In the genomic region with DNA sequence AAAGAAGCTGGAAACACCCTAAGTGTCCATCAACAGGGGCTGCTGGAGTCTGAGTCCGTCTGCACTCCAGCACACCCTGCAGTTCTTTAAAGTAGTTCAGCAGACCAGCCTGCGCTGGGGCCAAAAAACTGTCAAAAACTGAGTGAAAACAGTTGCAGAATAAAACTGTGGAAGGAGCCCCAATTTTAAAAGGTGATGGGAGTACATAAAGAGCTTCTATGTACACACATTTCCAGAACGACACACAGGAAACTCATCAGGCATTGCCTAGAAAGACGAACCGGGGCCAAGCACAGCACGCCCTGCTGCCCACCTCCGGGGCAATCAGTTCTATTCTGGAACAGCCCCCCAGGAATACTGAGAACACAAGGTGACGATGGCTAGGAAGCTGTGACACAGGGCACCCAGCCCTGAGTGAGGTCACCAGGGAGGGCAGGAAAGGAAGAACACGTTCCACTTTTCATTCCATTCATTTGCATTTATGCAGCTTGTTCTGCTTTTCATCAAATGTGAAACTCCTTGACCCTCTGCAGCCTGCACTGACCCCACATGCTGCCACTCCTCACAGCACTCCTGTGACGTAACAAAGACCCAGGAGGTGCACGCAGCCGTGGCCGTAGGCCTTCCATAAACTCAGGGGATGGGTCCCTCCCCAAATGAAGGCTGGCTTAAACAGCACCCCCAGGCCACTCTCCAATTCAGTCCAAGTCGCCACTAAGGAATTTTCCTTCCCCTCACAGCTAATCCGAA, we compare ENCODE assay signal across 11 cellular contexts. TPM values are rescaled to one million over a fixed set of nuclear protein-coding genes. Genes with fewer than 3 reads are reported as not detected.
DNase-seq lines count a peak whose midpoint lies in the region; ATAC-seq and TF ChIP-seq lines count a peak whose summit lies in the region.
"Had no signal": no experiment of that assay in that cellular context is flagged by ENCODE, and none has a peak within 500 bp of the region (broad histone marks: within the 10 kb centered on the region; RNA-seq: fewer than 3 reads in every experiment).

No MANE protein-coding gene starts in this region.

- H4K91ac ChIP-seq in trophoblast cell (ENCODE audit: low read depth, low read length): no peak overlapping the region

- H3K4ac ChIP-seq in trophoblast cell (ENCODE audit: low read depth, low read length): no peak overlapping the region

- H3K27me3 ChIP-seq in trophoblast cell (ENCODE audit: insufficient read depth, low read length): no peaks in the 10 kb centered on the region
- no peaks in the 10 kb centered on the region for H3K27me3 ChIP-seq in CD8-positive, alpha-beta T cell (ENCODE audit: insufficient read depth, low read length)

- no peak for TF ChIP-seq CTCF in GM10248 (IDR thresholded peaks at IDR 0.05; ENCODE audit: control extremely low read depth, extremely low read depth, low read depth, missing control alignments)
- no peak for TF ChIP-seq CTCF in CD8-positive, alpha-beta T cell (IDR thresholded peaks at IDR 0.05)

- no peak overlapping the region for H3K9ac ChIP-seq in trophoblast cell (ENCODE audit: low read length)

- no peak overlapping the region for H3K4me3 Mint-ChIP-seq in CD8-positive, alpha-beta T cell
- H3K4me3 Mint-ChIP-seq in natural killer cell treated with Interleukin-12 subunit alpha and Interleukin-12 subunit beta and Interleukin-15 and Interleukin-18, amount 100 ng/mL, for 72 hours: no peak overlapping the region

- no peak overlapping the region for H2BK12ac ChIP-seq in trophoblast cell (ENCODE audit: low read length)

- no peak overlapping the region for H4K12ac ChIP-seq in trophoblast cell (ENCODE audit: low read depth, low read length)

- no peak overlapping the region for H2AK5ac ChIP-seq in trophoblast cell (ENCODE audit: low read length)

- CTCF ChIA-PET in GM10248 (lab: Yijun Ruan, JAX): interaction anchor here (1.0 to 2.1 kb wide), 4 partner anchors 9 to 144 kb away, joined by 4 read pairs; no protein-coding TSS in a partner anchor
- CTCF ChIA-PET in CD8-positive, alpha-beta T cell (lab: Charles Lee): interaction anchor here (0.7 to 1.6 kb wide), 2 partner anchors 104 to 148 kb away, joined by 3 to 4 read pairs; no protein-coding TSS in a partner anchor

- H4K8ac ChIP-seq in trophoblast cell (ENCODE audit: low read depth, low read length): no peak overlapping the region

- ATAC-seq in HG02623 (IDR thresholded peaks at IDR 0.05; ENCODE audit: unreplicated experiment): no peak
- no peak for ATAC-seq in CD8-positive, alpha-beta T cell
- no peak for ATAC-seq in natural killer cell treated with Interleukin-12 subunit alpha and Interleukin-12 subunit beta and Interleukin-15 and Interleukin-18, amount 100 ng/mL, for 72 hours

- H3K27ac ChIP-seq in trophoblast cell (ENCODE audit: low read depth, low read length): peak overlapping the region; percentile 7
- no peak overlapping the region for H3K27ac ChIP-seq in CD8-positive, alpha-beta T cell (ENCODE audit: low read depth, low read length)

- H3K4me1 ChIP-seq in trophoblast cell (ENCODE audit: control insufficient read depth in 1 of 2, insufficient read depth in 2 of 2, low read length in 2 of 2): peaks cover 14 to 27% of the 10 kb centered on the region in 2 experiments
- no peaks in the 10 kb centered on the region for H3K4me1 ChIP-seq in CD8-positive, alpha-beta T cell (ENCODE audit: insufficient read depth, low read length)

- POLR2A ChIA-PET in GM10248 (lab: Yijun Ruan, JAX): no interaction called here
- POLR2A ChIA-PET in CD8-positive, alpha-beta T cell (lab: Charles Lee): interaction anchor here (0.6 kb wide), 1 partner anchor 154 kb away, joined by 3 read pairs; no protein-coding TSS in a partner anchor

- peaks cover 35 to 36% of the 10 kb centered on the region in 2 experiments for H3K36me3 ChIP-seq in trophoblast cell (ENCODE audit: control insufficient read depth in 1 of 2, insufficient read depth in 2 of 2, low read length in 2 of 2)
- no peaks in the 10 kb centered on the region for H3K36me3 ChIP-seq in CD8-positive, alpha-beta T cell (ENCODE audit: insufficient read depth, low read length)

- WGBS in trophoblast cell (ENCODE audit: extremely low coverage, insufficient coverage, insufficient read length): no CpG with 5 or more reads among the region's 15 CpGs

- intact Hi-C loops in cardiac septum (cut with DNase I): no loop called here
- intact Hi-C loops in CD8-positive, alpha-beta T cell (cut with DNase I, micrococcal nuclease): no loop called here

- peak; percentile 45 for DNase-seq in GM10248 (ENCODE audit: extremely low spot score)
- DNase-seq in NAMALWA (ENCODE audit: low spot score): peak; percentile 40
- peak; percentile 56 for DNase-seq in cardiac septum (ENCODE audit: low spot score)
- no peak for DNase-seq in trophoblast cell
- DNase-seq in kidney tubule cell (ENCODE audit: low spot score): no peak
- no peak for DNase-seq in CD8-positive, alpha-beta T cell
- DNase-seq in natural killer cell treated with Interleukin-12 subunit alpha and Interleukin-12 subunit beta and Interleukin-15 and Interleukin-18, amount 100 ng/mL, for 72 hours (ENCODE audit: low spot score): no peak
- DNase-seq: OCI-M1; stimulated activated CD4-positive, alpha-beta T cell treated with anti-CD3 and anti-CD28 coated beads, Interleukin-4, amount 100 ng/mL, for 24 hours; T1000 had no signal

- H3K79me2 ChIP-seq in trophoblast cell (ENCODE audit: control insufficient read depth, insufficient read depth, low read length, poor library complexity): no peaks in the 10 kb centered on the region

- no peak overlapping the region for H3K18ac ChIP-seq in trophoblast cell (ENCODE audit: low read length)

- H3K4me2 ChIP-seq in trophoblast cell (ENCODE audit: low read length): peak overlapping the region; percentile 22

- no peak overlapping the region for H3K27ac Mint-ChIP-seq in CD8-positive, alpha-beta T cell
- H3K27ac Mint-ChIP-seq in natural killer cell treated with Interleukin-12 subunit alpha and Interleukin-12 subunit beta and Interleukin-15 and Interleukin-18, amount 100 ng/mL, for 72 hours: no peak overlapping the region

- no peak overlapping the region for H3K14ac ChIP-seq in trophoblast cell (ENCODE audit: low read length)

- H3K4me3 ChIP-seq in trophoblast cell (ENCODE audit: low read depth, low read length): no peak overlapping the region
- no peak overlapping the region for H3K4me3 ChIP-seq in CD8-positive, alpha-beta T cell (ENCODE audit: low read depth, low read length)

- no peak overlapping the region for H2AFZ ChIP-seq in trophoblast cell (ENCODE audit: insufficient read depth, low read length, poor library complexity)

- H3K27me3 Mint-ChIP-seq in CD8-positive, alpha-beta T cell (ENCODE audit: low read depth): no peaks in the 10 kb centered on the region
- no peaks in the 10 kb centered on the region for H3K27me3 Mint-ChIP-seq in natural killer cell treated with Interleukin-12 subunit alpha and Interleukin-12 subunit beta and Interleukin-15 and Interleukin-18, amount 100 ng/mL, for 72 hours

- H3K9me3 ChIP-seq in trophoblast cell (ENCODE audit: insufficient read depth, low read depth, low read length): peaks cover 4% of the 10 kb centered on the region
- H3K9me3 ChIP-seq in CD8-positive, alpha-beta T cell (ENCODE audit: low read length): no peaks in the 10 kb centered on the region

- H3K79me1 ChIP-seq in trophoblast cell (ENCODE audit: low read length): no peaks in the 10 kb centered on the region

- peaks cover 55% of the 10 kb centered on the region for H3K36me3 Mint-ChIP-seq in CD8-positive, alpha-beta T cell
- peaks cover 5% of the 10 kb centered on the region for H3K36me3 Mint-ChIP-seq in natural killer cell treated with Interleukin-12 subunit alpha and Interleukin-12 subunit beta and Interleukin-15 and Interleukin-18, amount 100 ng/mL, for 72 hours

- H2BK5ac ChIP-seq in trophoblast cell (ENCODE audit: low read depth, low read length, poor library complexity): no peak overlapping the region

- no peaks in the 10 kb centered on the region for H3K9me3 Mint-ChIP-seq in CD8-positive, alpha-beta T cell
- H3K9me3 Mint-ChIP-seq in natural killer cell treated with Interleukin-12 subunit alpha and Interleukin-12 subunit beta and Interleukin-15 and Interleukin-18, amount 100 ng/mL, for 72 hours: no peaks in the 10 kb centered on the region

- H2BK120ac ChIP-seq in trophoblast cell (ENCODE audit: insufficient read depth, low read length, poor library complexity): no peak overlapping the region

- no peaks in the 10 kb centered on the region for H3K4me1 Mint-ChIP-seq in CD8-positive, alpha-beta T cell (ENCODE audit: low read depth)
- no peaks in the 10 kb centered on the region for H3K4me1 Mint-ChIP-seq in natural killer cell treated with Interleukin-12 subunit alpha and Interleukin-12 subunit beta and Interleukin-15 and Interleukin-18, amount 100 ng/mL, for 72 hours (ENCODE audit: low read depth in 2 of 2)

- H3K23ac ChIP-seq in trophoblast cell (ENCODE audit: low read length): no peak overlapping the region

RNA-seq across cellular contexts. Expression of a gene that starts 29.0 kb away (rescaled TPM):
- total RNA-seq in cardiac septum: 13.5 TPM
- 23.7 and 24.6 TPM in 2 replicates for polyA plus RNA-seq in trophoblast cell (2013)
- total RNA-seq in CD8-positive, alpha-beta T cell: 10 to 100 TPM; 88.7 to 91.0 TPM
- 10 to 100 TPM; 39.5 to 79.4 TPM for total RNA-seq in natural killer cell treated with Interleukin-12 subunit alpha and Interleukin-12 subunit beta and Interleukin-15 and Interleukin-18, amount 100 ng/mL, for 72 hours

RNA-seq across cellular contexts. Expression of a gene that starts 38.3 kb away (rescaled TPM):
- total RNA-seq in cardiac septum: 15.6 TPM
- 21.4 and 22.1 TPM in 2 replicates for polyA plus RNA-seq in trophoblast cell (2013)
- total RNA-seq in CD8-positive, alpha-beta T cell: 1 to 10 TPM; 4.5 to 5.1 TPM
- total RNA-seq in natural killer cell treated with Interleukin-12 subunit alpha and Interleukin-12 subunit beta and Interleukin-15 and Interleukin-18, amount 100 ng/mL, for 72 hours: 10 to 100 TPM; 30.0 to 34.5 TPM

RNA-seq across cellular contexts. Expression of a gene that starts 38.3 kb away (rescaled TPM):
- total RNA-seq in cardiac septum: 9.6 TPM
- polyA plus RNA-seq in trophoblast cell (2013): 23.2 and 26.4 TPM in 2 replicates
- 10 to 100 TPM in 1 of 2 experiments, 1 to 10 TPM in 1; 9.0 to 10.6 TPM for total RNA-seq in CD8-positive, alpha-beta T cell
- 10 to 100 TPM; 31.7 to 65.2 TPM for total RNA-seq in natural killer cell treated with Interleukin-12 subunit alpha and Interleukin-12 subunit beta and Interleukin-15 and Interleukin-18, amount 100 ng/mL, for 72 hours

Comparison
In these comparisons a context has a peak if more than half of its experiments do, and no peak if none do; other contexts are left out.
1. DNase-seq: peak in GM10248 (single experiment), NAMALWA (single experiment) and cardiac septum (single experiment); none in trophoblast cell (0 of 2), kidney tubule cell (single experiment), CD8-positive, alpha-beta T cell (0 of 7) and natural killer cell treated with Interleukin-12 subunit alpha and Interleukin-12 subunit beta and Interleukin-15 and Interleukin-18, amount 100 ng/mL, for 72 hours (single experiment).